Comparison of ENCODE assay signal across 18 cellular contexts in genomic region chr4:76956961-76957738, GRCh38. TPM values are rescaled to one million over a fixed set of nuclear protein-coding genes. Genes with fewer than 3 reads are reported as not detected.
A peak's percentile ranks its signal among the peaks of the same experiment; 100 is the strongest.
DNase-seq lines count a peak whose midpoint lies in the region; ATAC-seq and TF ChIP-seq lines count a peak whose summit lies in the region.
"Had no signal": no experiment of that assay in that cellular context is flagged by ENCODE, and none has a peak within 500 bp of the region (broad histone marks: within the 10 kb centered on the region; RNA-seq: fewer than 3 reads in every experiment).

No MANE protein-coding gene starts in this region.

- CTCF ChIA-PET in activated CD8-positive, alpha-beta T cell treated with anti-CD3 and anti-CD28 coated beads, Interleukin-2, amount 10 ng/mL, durations not matched to agents 7 days and 5 days (lab: Charles Lee) = interaction anchor here (1.1 kb wide), 1 partner anchor 88 kb away, joined by 3 read pairs; no protein-coding TSS in a partner anchor
- CTCF ChIA-PET in activated CD8-positive, alpha-beta T cell treated with anti-CD3 and anti-CD28 coated beads for 36 hours (lab: Charles Lee) = interaction anchor here (0.9 kb wide), 2 partner anchors 74 to 89 kb away, joined by 3 read pairs; no protein-coding TSS in a partner anchor
- CTCF ChIA-PET in A673 (lab: Charles Lee) = no interaction called here

- H3K4me1 ChIP-seq in mucosa of rectum (ENCODE audit: control insufficient read depth in 2 of 2, insufficient read depth in 2 of 2, low read length in 2 of 2) = peaks cover 20 to 44% of the 10 kb centered on the region in 2 donors
- peaks cover 19% of the 10 kb centered on the region for H3K4me1 ChIP-seq in A673 (ENCODE audit: insufficient read depth, low read length, poor library complexity, severe bottlenecking)
- H3K4me1 ChIP-seq: foreskin keratinocyte had no signal

- H3K9me3 ChIP-seq in mucosa of rectum (ENCODE audit: control insufficient read depth in 2 of 2, low read length in 2 of 2) (no peaks in the 10 kb centered on the region), A673 (ENCODE audit: low read depth, low read length, poor library complexity, severe bottlenecking) (no peaks in the 10 kb centered on the region)
- H3K9me3 ChIP-seq: ascending aorta had no signal

- TF ChIP-seq CTCF in activated CD8-positive, alpha-beta T cell treated with anti-CD3 and anti-CD28 coated beads for 36 hours (IDR thresholded peaks at IDR 0.05) = no peak
- no peak for TF ChIP-seq CTCF in fibroblast of mammary gland (conservative IDR thresholded peaks at IDR 0.05; ENCODE audit: control insufficient read depth, insufficient read depth, low read depth, low read length)
- TF ChIP-seq CTCF in A673 (conservative IDR thresholded peaks at IDR 0.05; ENCODE audit: low read depth, low read length) = no peak

- H3K4me3 ChIP-seq in fibroblast of mammary gland (ENCODE audit: control insufficient read depth, low read depth, low read length) = no peak overlapping the region
- peak overlapping the region; percentile 17 to 58 for H3K4me3 ChIP-seq in mucosa of rectum (ENCODE audit: low read length in 2 of 2)
- no peak overlapping the region for H3K4me3 ChIP-seq in A673 (ENCODE audit: low read depth, low read length, poor library complexity, severe bottlenecking)
- H3K4me3 ChIP-seq: ascending aorta had no signal

- H3K27me3 ChIP-seq in mucosa of rectum (ENCODE audit: control insufficient read depth in 2 of 2, insufficient read depth in 2 of 2, low read length in 2 of 2) (no peaks in the 10 kb centered on the region), A673 (replicated peaks; ENCODE audit: insufficient read depth, low read depth, low read length, poor library complexity) (no peaks in the 10 kb centered on the region)
- H3K27me3 ChIP-seq: ascending aorta, foreskin keratinocyte had no signal

- no peaks in the 10 kb centered on the region for H3K27me3 Mint-ChIP-seq in activated CD8-positive, alpha-beta T cell treated with anti-CD3 and anti-CD28 coated beads, Interleukin-2, amount 10 ng/mL, durations not matched to agents 7 days and 5 days (ENCODE audit: low read depth)
- H3K27me3 Mint-ChIP-seq in activated CD8-positive, alpha-beta T cell treated with anti-CD3 and anti-CD28 coated beads for 36 hours = no peaks in the 10 kb centered on the region
- no peaks in the 10 kb centered on the region for H3K27me3 Mint-ChIP-seq in natural killer cell treated with Interleukin-12 subunit alpha and Interleukin-12 subunit beta and Interleukin-15 and Interleukin-18, amount 100 ng/mL, for 72 hours

- H3K36me3 ChIP-seq in mucosa of rectum (ENCODE audit: control insufficient read depth in 2 of 2, insufficient read depth in 2 of 2, low read length in 2 of 2) (no peaks in the 10 kb centered on the region), A673 (ENCODE audit: insufficient read depth, low read length, poor library complexity, severe bottlenecking) (no peaks in the 10 kb centered on the region)
- H3K36me3 ChIP-seq: ascending aorta had no signal

- no TSS peak for BruUV-seq in A673 (replicated peaks; lab: Mats Ljungman, UMichigan)

- POLR2A ChIA-PET in activated CD8-positive, alpha-beta T cell treated with anti-CD3 and anti-CD28 coated beads, Interleukin-2, amount 10 ng/mL, durations not matched to agents 7 days and 5 days (lab: Charles Lee) = interaction anchor here (0.6 kb wide), 1 partner anchor 21 kb away, joined by 3 read pairs; no protein-coding TSS in a partner anchor
- POLR2A ChIA-PET in activated CD8-positive, alpha-beta T cell treated with anti-CD3 and anti-CD28 coated beads for 36 hours (lab: Charles Lee) = no interaction called here
- POLR2A ChIA-PET in A673 (lab: Charles Lee; ENCODE audit: low non-redundant PET) = no interaction called here

- no peaks in the 10 kb centered on the region for H3K9me3 Mint-ChIP-seq in activated CD8-positive, alpha-beta T cell treated with anti-CD3 and anti-CD28 coated beads, Interleukin-2, amount 10 ng/mL, durations not matched to agents 7 days and 5 days (ENCODE audit: insufficient read depth)
- H3K9me3 Mint-ChIP-seq in activated CD8-positive, alpha-beta T cell treated with anti-CD3 and anti-CD28 coated beads for 36 hours = no peaks in the 10 kb centered on the region
- no peaks in the 10 kb centered on the region for H3K9me3 Mint-ChIP-seq in natural killer cell treated with Interleukin-12 subunit alpha and Interleukin-12 subunit beta and Interleukin-15 and Interleukin-18, amount 100 ng/mL, for 72 hours

- intact Hi-C loops in activated CD8-positive, alpha-beta T cell treated with anti-CD3 and anti-CD28 coated beads for 36 hours (cut with micrococcal nuclease) = loop anchor here (5.0 kb wide), 1 partner anchor 70 kb away; no protein-coding TSS in a partner anchor
- intact Hi-C loops in A673 (cut with micrococcal nuclease; ENCODE audit: unreplicated experiment) = loop anchor here (10.0 kb wide), 1 partner anchor 78 kb away; no protein-coding TSS in a partner anchor

- peak overlapping the region; percentile 74 to 78 for H3K27ac ChIP-seq in mucosa of rectum (ENCODE audit: low read depth in 2 of 2, low read length in 2 of 2)
- no peak overlapping the region for H3K27ac ChIP-seq in A673 (ENCODE audit: low read depth, low read length, poor library complexity, severe bottlenecking)
- H3K27ac ChIP-seq: ascending aorta, foreskin keratinocyte had no signal

- H3K4me1 Mint-ChIP-seq in activated CD8-positive, alpha-beta T cell treated with anti-CD3 and anti-CD28 coated beads, Interleukin-2, amount 10 ng/mL, durations not matched to agents 7 days and 5 days (ENCODE audit: low read depth) = peaks cover 18% of the 10 kb centered on the region
- peaks cover 22% of the 10 kb centered on the region for H3K4me1 Mint-ChIP-seq in activated CD8-positive, alpha-beta T cell treated with anti-CD3 and anti-CD28 coated beads for 36 hours (ENCODE audit: low read depth)
- peaks cover 22 to 35% of the 10 kb centered on the region in 2 donors for H3K4me1 Mint-ChIP-seq in natural killer cell treated with Interleukin-12 subunit alpha and Interleukin-12 subunit beta and Interleukin-15 and Interleukin-18, amount 100 ng/mL, for 72 hours (ENCODE audit: low read depth in 2 of 2)

- H3K4me3 Mint-ChIP-seq in activated CD8-positive, alpha-beta T cell treated with anti-CD3 and anti-CD28 coated beads, Interleukin-2, amount 10 ng/mL, durations not matched to agents 7 days and 5 days = no peak overlapping the region
- no peak overlapping the region for H3K4me3 Mint-ChIP-seq in activated CD8-positive, alpha-beta T cell treated with anti-CD3 and anti-CD28 coated beads for 36 hours
- H3K4me3 Mint-ChIP-seq in natural killer cell treated with Interleukin-12 subunit alpha and Interleukin-12 subunit beta and Interleukin-15 and Interleukin-18, amount 100 ng/mL, for 72 hours = no peak overlapping the region

- DNase-seq in activated CD8-positive, alpha-beta T cell treated with anti-CD3 and anti-CD28 coated beads, Interleukin-2, amount 10 ng/mL, durations not matched to agents 7 days and 5 days = no peak
- DNase-seq in activated CD8-positive, alpha-beta T cell treated with anti-CD3 and anti-CD28 coated beads for 36 hours = no peak
- DNase-seq in fibroblast of mammary gland (ENCODE audit: low read depth) (peak; percentile 71), NCI-H2227 (lab: John Stamatoyannopoulos, UW; ENCODE audit: unreplicated experiment) (no peak), A673 (ENCODE audit: low spot score) (no peak), cerebellar cortex (ENCODE audit: low spot score) (no peak)
- DNase-seq in natural killer cell treated with Interleukin-12 subunit alpha and Interleukin-12 subunit beta and Interleukin-15 and Interleukin-18, amount 100 ng/mL, for 72 hours (ENCODE audit: low spot score) = no peak
- DNase-seq: activated gamma-delta T cell treated with Interleukin-2 at 50 U/mL for 16 hours; COR-L47; foreskin keratinocyte; H7; NCI-H1105 treated with DMSO at 0.1 percent for 48 hours; NCI-H2227 treated with DMSO at 0.1 percent for 48 hours; OCI-M1; stimulated activated CD4-positive, alpha-beta T cell treated with anti-CD3 and anti-CD28 coated beads, Interleukin-4, amount 100 ng/mL, for 1 hour had no signal

- H3K27ac Mint-ChIP-seq in activated CD8-positive, alpha-beta T cell treated with anti-CD3 and anti-CD28 coated beads, Interleukin-2, amount 10 ng/mL, durations not matched to agents 7 days and 5 days = peak overlapping the region; percentile 8
- no peak overlapping the region for H3K27ac Mint-ChIP-seq in activated CD8-positive, alpha-beta T cell treated with anti-CD3 and anti-CD28 coated beads for 36 hours
- H3K27ac Mint-ChIP-seq in natural killer cell treated with Interleukin-12 subunit alpha and Interleukin-12 subunit beta and Interleukin-15 and Interleukin-18, amount 100 ng/mL, for 72 hours = no peak overlapping the region

- H3K9ac ChIP-seq in mucosa of rectum (ENCODE audit: low read depth in 1 of 2, low read length in 2 of 2) = no peak overlapping the region

- peaks cover 15% of the 10 kb centered on the region for H3K36me3 Mint-ChIP-seq in activated CD8-positive, alpha-beta T cell treated with anti-CD3 and anti-CD28 coated beads, Interleukin-2, amount 10 ng/mL, durations not matched to agents 7 days and 5 days (ENCODE audit: low read depth)
- peaks cover 6% of the 10 kb centered on the region for H3K36me3 Mint-ChIP-seq in activated CD8-positive, alpha-beta T cell treated with anti-CD3 and anti-CD28 coated beads for 36 hours (ENCODE audit: low read depth)
- peaks cover 4% of the 10 kb centered on the region for H3K36me3 Mint-ChIP-seq in natural killer cell treated with Interleukin-12 subunit alpha and Interleukin-12 subunit beta and Interleukin-15 and Interleukin-18, amount 100 ng/mL, for 72 hours

- ATAC-seq in activated CD8-positive, alpha-beta T cell treated with anti-CD3 and anti-CD28 coated beads, Interleukin-2, amount 10 ng/mL, durations not matched to agents 7 days and 5 days = peak; percentile 11
- ATAC-seq in activated CD8-positive, alpha-beta T cell treated with anti-CD3 and anti-CD28 coated beads for 36 hours = no peak
- no peak for ATAC-seq in natural killer cell treated with Interleukin-12 subunit alpha and Interleukin-12 subunit beta and Interleukin-15 and Interleukin-18, amount 100 ng/mL, for 72 hours
- ATAC-seq: foreskin keratinocyte, SK-N-SH treated with all-trans-retinoic acid at 6 μM for 48 hours had no signal

RNA-seq across cellular contexts. Expression of gene SEPTIN11, which starts 7.6 kb away (rescaled TPM):
- 10 to 100 TPM; 67.0 to 77.4 TPM for total RNA-seq in activated CD8-positive, alpha-beta T cell treated with anti-CD3 and anti-CD28 coated beads, Interleukin-2, amount 10 ng/mL, durations not matched to agents 7 days and 5 days
- total RNA-seq in activated CD8-positive, alpha-beta T cell treated with anti-CD3 and anti-CD28 coated beads for 36 hours = 10 to 100 TPM; 38.6 to 43.3 TPM
- 10 to 100 TPM; 60.3 to 88.9 TPM for total RNA-seq in natural killer cell treated with Interleukin-12 subunit alpha and Interleukin-12 subunit beta and Interleukin-15 and Interleukin-18, amount 100 ng/mL, for 72 hours
- total RNA-seq in A673 (2021) = 121 and 125 TPM in 2 replicates

RNA-seq across cellular contexts. Expression of gene SOWAHB, which starts 59.2 kb away (rescaled TPM):
- total RNA-seq in activated CD8-positive, alpha-beta T cell treated with anti-CD3 and anti-CD28 coated beads, Interleukin-2, amount 10 ng/mL, durations not matched to agents 7 days and 5 days = not detected
- total RNA-seq in activated CD8-positive, alpha-beta T cell treated with anti-CD3 and anti-CD28 coated beads for 36 hours = not detected
- total RNA-seq in natural killer cell treated with Interleukin-12 subunit alpha and Interleukin-12 subunit beta and Interleukin-15 and Interleukin-18, amount 100 ng/mL, for 72 hours = not detected
- total RNA-seq in A673 (2021) = 0.13 and 0.15 TPM in 2 replicates

Comparison
In these comparisons a context has a peak if more than half of its experiments do, and no peak if none do; other contexts are left out.
1. H3K4me3 ChIP-seq: peak in mucosa of rectum (2 of 2); none in fibroblast of mammary gland (single experiment) and A673 (single experiment).